18 cellular contexts compared by ENCODE assay signal in the genomic region with DNA sequence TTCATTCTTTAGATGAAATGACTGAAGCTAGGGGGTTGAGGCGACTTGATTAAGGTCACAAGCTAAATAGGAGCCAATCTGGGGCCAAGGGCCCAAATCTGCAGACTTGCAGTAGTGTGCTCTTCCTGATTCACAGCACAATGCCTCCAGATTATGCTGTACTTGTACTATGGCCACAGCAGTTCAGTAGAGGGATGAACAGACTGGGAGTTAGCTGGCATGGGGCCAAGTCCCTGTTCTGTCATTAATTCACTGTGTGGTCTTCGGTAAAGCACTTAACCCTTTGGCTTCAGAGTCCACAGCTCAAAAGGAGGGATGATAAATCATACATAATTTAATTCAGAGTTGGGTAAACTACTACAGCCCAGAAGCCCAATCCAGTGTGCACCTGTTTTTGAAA.
A peak's percentile ranks its signal among the peaks of the same experiment; 100 is the strongest.
DNase-seq lines count a peak whose midpoint lies in the region; ATAC-seq and TF ChIP-seq lines count a peak whose summit lies in the region.
"Had no signal": no experiment of that assay in that cellular context is flagged by ENCODE, and none has a peak within 500 bp of the region (broad histone marks: within the 10 kb centered on the region; RNA-seq: fewer than 3 reads in every experiment).

No MANE protein-coding gene starts in this region.

- WGBS in body of pancreas, 2 donors, result 47 to 63% methylated on average over 2 of the region's 2 CpGs
- WGBS in neuronal stem cell (ENCODE audit: extremely low coverage in 2 of 2, insufficient read length in 2 of 2, insufficient replicate concordance in 1 of 2), 2 donors, result no CpG with 5 or more reads among the region's 2 CpGs

- H2BK120ac ChIP-seq in neuronal stem cell (ENCODE audit: low read depth, low read length), result no peak overlapping the region

- ATAC-seq in body of pancreas (no peak), HG02571 (IDR thresholded peaks at IDR 0.05; ENCODE audit: unreplicated experiment) (no peak)

- no peak overlapping the region for H2BK12ac ChIP-seq in neuronal stem cell (ENCODE audit: low read length)

- no peak overlapping the region for H3K4ac ChIP-seq in neuronal stem cell (ENCODE audit: low read length)

- H3K18ac ChIP-seq in neuronal stem cell (ENCODE audit: low read length), result no peak overlapping the region

- no peak overlapping the region for H2AFZ ChIP-seq in neuronal stem cell (ENCODE audit: low read length)

- H3K36me3 ChIP-seq in body of pancreas (replicated peaks in 1 of 2; ENCODE audit: insufficient read depth in 1 of 2, low read depth in 2 of 2), result no peaks in the 10 kb centered on the region
- H3K36me3 ChIP-seq in neuronal stem cell (replicated peaks in 1 of 2; ENCODE audit: control insufficient read depth in 2 of 2, insufficient read depth in 2 of 2, low read length in 2 of 2), result no peaks in the 10 kb centered on the region
- H3K36me3 ChIP-seq: MG63 had no signal

- intact Hi-C loops in body of pancreas (cut with DNase I), result no loop called here

- H3K4me1 ChIP-seq in body of pancreas (no peaks in the 10 kb centered on the region), neuronal stem cell (ENCODE audit: control insufficient read depth in 2 of 2, insufficient read depth in 1 of 2, low read depth in 1 of 2, low read length in 2 of 2) (no peaks in the 10 kb centered on the region)

- H3K79me1 ChIP-seq in neuronal stem cell (ENCODE audit: low read depth, low read length), result no peaks in the 10 kb centered on the region

- H3K9ac ChIP-seq in neuronal stem cell (ENCODE audit: low read depth, low read length, poor library complexity), result no peak overlapping the region
- H3K9ac ChIP-seq: KMS-11 had no signal

- no peak overlapping the region for H4K91ac ChIP-seq in neuronal stem cell (ENCODE audit: low read depth, low read length, poor library complexity)

- H3K27ac ChIP-seq in body of pancreas, result no peak overlapping the region
- H3K27ac ChIP-seq in neuronal stem cell (replicated peaks; ENCODE audit: low read length), result no peak overlapping the region
- H3K27ac ChIP-seq: KMS-11 had no signal

- H3K9me3 ChIP-seq in body of pancreas (no peaks in the 10 kb centered on the region), neuronal stem cell (replicated peaks in 1 of 2; ENCODE audit: control insufficient read depth in 2 of 2, insufficient read depth in 1 of 2, low read depth in 1 of 2, low read length in 2 of 2) (no peaks in the 10 kb centered on the region)
- H3K9me3 ChIP-seq: MG63 had no signal

- H2BK15ac ChIP-seq in neuronal stem cell (ENCODE audit: low read length), result peak overlapping the region; percentile 85

- TF ChIP-seq POLR2A in body of pancreas (IDR thresholded peaks at IDR 0.05), result no peak

- no peak overlapping the region for H2AK5ac ChIP-seq in neuronal stem cell (ENCODE audit: low read depth, low read length)

- DNase-seq in COLO668 (lab: John Stamatoyannopoulos, UW; ENCODE audit: unreplicated experiment) (peak; percentile 56), NCI-H748 (lab: John Stamatoyannopoulos, UW; ENCODE audit: unreplicated experiment) (peak; percentile 48), body of pancreas (peak in 3 of 4 donors; percentile 6 to 13 (median 13)), neuronal stem cell (ENCODE audit: low spot score) (no peak), ureter (ENCODE audit: low spot score) (no peak)
- no peak for DNase-seq in activated CD4-positive, alpha-beta T cell treated with anti-CD3 and anti-CD28 coated beads for 48 hours
- DNase-seq: ACHN; CD4-positive, alpha-beta memory T cell; GF-D8; GOT3; MG63; NCI-H1092 treated with DMSO at 0.1 percent for 48 hours; NCI-H1930; NCI-H510A; OCI-M1; RPMI8226 had no signal

- no peak overlapping the region for H3K23ac ChIP-seq in neuronal stem cell (ENCODE audit: low read depth, low read length, poor library complexity)

- H4K8ac ChIP-seq in neuronal stem cell (ENCODE audit: low read depth, low read length), result no peak overlapping the region

- H3K14ac ChIP-seq in neuronal stem cell (ENCODE audit: low read length), result no peak overlapping the region

- TF ChIP-seq CTCF in body of pancreas (IDR thresholded peaks at IDR 0.05), result no peak

- no peak overlapping the region for H3K4me2 ChIP-seq in neuronal stem cell (ENCODE audit: insufficient read depth, low read length, poor library complexity, severe bottlenecking)
- H3K4me2 ChIP-seq: KMS-11 had no signal

- H3K4me3 ChIP-seq in body of pancreas (no peak overlapping the region), neuronal stem cell (ENCODE audit: low read length in 2 of 2) (no peak overlapping the region)
- H3K4me3 ChIP-seq: MG63 had no signal

- H2BK5ac ChIP-seq in neuronal stem cell (ENCODE audit: low read length), result no peak overlapping the region

- H3K27me3 ChIP-seq in body of pancreas (no peaks in the 10 kb centered on the region), neuronal stem cell (ENCODE audit: control insufficient read depth in 3 of 3, insufficient read depth in 3 of 3, low read depth in 1 of 3, low read length in 3 of 3) (no peaks in the 10 kb centered on the region)
- H3K27me3 ChIP-seq: MG63 had no signal

Comparison
In these comparisons a context has a peak if more than half of its experiments do, and no peak if none do; other contexts are left out.
1. DNase-seq: peak in COLO668 (single experiment), NCI-H748 (single experiment) and body of pancreas (3 of 4); none in neuronal stem cell (single experiment), activated CD4-positive, alpha-beta T cell treated with anti-CD3 and anti-CD28 coated beads for 48 hours (single experiment) and ureter (single experiment).